2 cellular contexts compared by ENCODE assay signal in the genomic region with DNA sequence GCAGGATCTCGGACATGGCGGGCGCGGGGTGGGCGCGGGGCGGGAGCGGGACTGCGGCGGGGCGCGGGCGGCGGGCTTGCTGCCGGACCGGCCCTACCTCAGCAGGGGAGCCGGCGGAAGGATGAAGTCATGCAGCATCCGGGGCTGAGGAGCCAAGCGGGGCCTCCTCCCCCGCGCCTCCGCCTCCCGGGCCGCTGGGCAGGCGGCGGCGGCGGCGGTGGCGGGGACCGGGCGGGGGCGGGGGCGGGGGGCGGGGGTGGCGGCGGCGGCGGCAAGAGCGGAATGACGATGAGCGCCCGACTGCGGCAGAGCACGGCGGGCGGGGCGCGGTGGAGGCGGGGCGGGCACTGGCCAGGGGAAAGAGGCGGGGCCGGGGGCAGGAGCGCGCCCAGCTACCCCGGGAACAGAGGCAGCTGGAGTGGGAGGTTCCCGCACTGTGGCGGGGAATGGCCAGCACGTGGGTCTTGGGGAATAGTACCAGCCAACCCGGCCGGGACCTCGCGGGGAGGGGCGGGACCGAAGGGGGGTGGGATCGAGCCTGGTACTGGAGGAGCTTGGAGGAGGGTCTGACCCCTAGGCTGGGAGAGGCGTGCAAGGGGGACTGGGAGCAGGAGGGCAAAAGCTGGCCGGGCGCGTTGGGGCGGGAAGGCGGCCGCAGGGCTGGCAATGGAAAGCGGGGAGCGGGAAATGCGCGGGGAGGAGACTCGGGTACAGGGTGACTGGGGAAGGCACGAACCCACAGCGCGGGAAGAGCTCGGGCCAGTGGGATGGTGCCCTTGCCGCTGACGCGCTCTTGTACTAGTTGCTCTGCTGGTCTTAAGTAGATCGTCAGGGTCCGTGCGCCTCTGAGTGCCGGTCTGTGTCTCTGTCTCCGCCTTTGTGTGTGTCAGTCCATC.
A peak's percentile ranks its signal among the peaks of the same experiment; 100 is the strongest.
TF ChIP-seq lines count a peak whose summit lies in the region.

A gene (minus strand): TSS at position 284 of the 896 bp plus-strand sequence. CDS start 268 bp downstream, at position 16.

TF ChIP-seq in A549, 52 proteins besides CTCF, POLR2A, EP300 and RAD21:
- no peak for TF ChIP-seq TFCP2L1 (CRISPR knock-in tag; IDR thresholded peaks at IDR 0.05)
- TF ChIP-seq, protein P1, sequence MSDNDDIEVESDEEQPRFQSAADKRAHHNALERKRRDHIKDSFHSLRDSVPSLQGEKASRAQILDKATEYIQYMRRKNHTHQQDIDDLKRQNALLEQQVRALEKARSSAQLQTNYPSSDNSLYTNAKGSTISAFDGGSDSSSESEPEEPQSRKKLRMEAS (IDR thresholded peaks at IDR 0.05), result peak; percentile 32; the same call in 1 of the 2 replicates
TF ChIP-seq in A549: peak in this region for 1.

TF ChIP-seq in SK-N-SH, 30 proteins besides CTCF, POLR2A, EP300 and RAD21:
- TF ChIP-seq TCF12 (IDR thresholded peaks at IDR 0.05) (no peak), TEAD4 (IDR thresholded peaks at IDR 0.05; ENCODE audit: borderline replicate concordance, insufficient read depth) (no peak), SIN3A (IDR thresholded peaks at IDR 0.05; ENCODE audit: borderline replicate concordance, low read depth, low read length) (no peak), SMC3 (IDR thresholded peaks at IDR 0.05; ENCODE audit: low read depth, low read length) (no peak), CHD2 (IDR thresholded peaks at IDR 0.05; ENCODE audit: low read length, partially characterized antibody) (no peak), MXI1 (IDR thresholded peaks at IDR 0.05; ENCODE audit: low read depth, low read length) (peak; percentile 70)
- TF ChIP-seq, protein P2, sequence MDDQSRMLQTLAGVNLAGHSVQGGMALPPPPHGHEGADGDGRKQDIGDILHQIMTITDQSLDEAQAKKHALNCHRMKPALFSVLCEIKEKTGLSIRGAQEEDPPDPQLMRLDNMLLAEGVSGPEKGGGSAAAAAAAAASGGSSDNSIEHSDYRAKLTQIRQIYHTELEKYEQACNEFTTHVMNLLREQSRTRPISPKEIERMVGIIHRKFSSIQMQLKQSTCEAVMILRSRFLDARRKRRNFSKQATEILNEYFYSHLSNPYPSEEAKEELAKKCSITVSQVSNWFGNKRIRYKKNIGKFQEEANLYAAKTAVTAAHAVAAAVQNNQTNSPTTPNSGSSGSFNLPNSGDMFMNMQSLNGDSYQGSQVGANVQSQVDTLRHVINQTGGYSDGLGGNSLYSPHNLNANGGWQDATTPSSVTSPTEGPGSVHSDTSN (IDR thresholded peaks at IDR 0.05), result no peak
- TF ChIP-seq, protein P1 (IDR thresholded peaks at IDR 0.05; ENCODE audit: low read depth), result 0 out of 2 replicates have a peak, but pooled peaks have one; percentile 29
TF ChIP-seq in SK-N-SH: peak in this region for 2.
